1 cellular context compared by ENCODE assay signal in the genomic region with DNA sequence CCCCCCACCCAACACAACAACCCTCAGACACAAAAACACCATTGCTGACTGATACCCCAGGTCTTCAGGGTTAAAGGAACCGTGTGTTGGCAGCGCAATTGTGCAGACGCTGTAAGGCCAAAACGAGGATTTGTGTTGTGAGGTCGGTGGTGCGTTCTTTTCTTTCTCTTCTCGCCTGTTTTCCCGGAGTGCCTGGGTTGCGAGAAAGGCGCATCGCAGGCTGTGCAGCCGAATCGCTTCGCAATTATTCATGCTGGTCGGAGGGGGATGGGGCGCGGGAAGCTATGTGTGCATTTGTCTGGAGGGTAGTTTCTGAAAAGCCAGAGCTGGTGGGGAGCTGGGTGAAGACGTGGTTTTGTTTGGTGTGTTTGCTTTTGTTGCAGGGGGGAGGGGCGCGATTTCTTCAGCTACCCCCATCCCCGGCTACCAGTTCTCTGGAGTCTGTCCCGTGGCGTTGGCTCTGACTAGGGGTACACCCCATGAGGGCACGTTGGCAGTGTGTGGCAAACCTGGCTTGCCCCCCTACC.
A peak's percentile ranks its signal among the peaks of the same experiment; 100 is the strongest.
TF ChIP-seq lines count a peak whose summit lies in the region.

No MANE protein-coding gene starts in this region.

TF ChIP-seq in HEK293, 187 proteins besides CTCF, POLR2A, EP300 and RAD21 (continued from another document and continues in another):
- TF ChIP-seq, protein P1, sequence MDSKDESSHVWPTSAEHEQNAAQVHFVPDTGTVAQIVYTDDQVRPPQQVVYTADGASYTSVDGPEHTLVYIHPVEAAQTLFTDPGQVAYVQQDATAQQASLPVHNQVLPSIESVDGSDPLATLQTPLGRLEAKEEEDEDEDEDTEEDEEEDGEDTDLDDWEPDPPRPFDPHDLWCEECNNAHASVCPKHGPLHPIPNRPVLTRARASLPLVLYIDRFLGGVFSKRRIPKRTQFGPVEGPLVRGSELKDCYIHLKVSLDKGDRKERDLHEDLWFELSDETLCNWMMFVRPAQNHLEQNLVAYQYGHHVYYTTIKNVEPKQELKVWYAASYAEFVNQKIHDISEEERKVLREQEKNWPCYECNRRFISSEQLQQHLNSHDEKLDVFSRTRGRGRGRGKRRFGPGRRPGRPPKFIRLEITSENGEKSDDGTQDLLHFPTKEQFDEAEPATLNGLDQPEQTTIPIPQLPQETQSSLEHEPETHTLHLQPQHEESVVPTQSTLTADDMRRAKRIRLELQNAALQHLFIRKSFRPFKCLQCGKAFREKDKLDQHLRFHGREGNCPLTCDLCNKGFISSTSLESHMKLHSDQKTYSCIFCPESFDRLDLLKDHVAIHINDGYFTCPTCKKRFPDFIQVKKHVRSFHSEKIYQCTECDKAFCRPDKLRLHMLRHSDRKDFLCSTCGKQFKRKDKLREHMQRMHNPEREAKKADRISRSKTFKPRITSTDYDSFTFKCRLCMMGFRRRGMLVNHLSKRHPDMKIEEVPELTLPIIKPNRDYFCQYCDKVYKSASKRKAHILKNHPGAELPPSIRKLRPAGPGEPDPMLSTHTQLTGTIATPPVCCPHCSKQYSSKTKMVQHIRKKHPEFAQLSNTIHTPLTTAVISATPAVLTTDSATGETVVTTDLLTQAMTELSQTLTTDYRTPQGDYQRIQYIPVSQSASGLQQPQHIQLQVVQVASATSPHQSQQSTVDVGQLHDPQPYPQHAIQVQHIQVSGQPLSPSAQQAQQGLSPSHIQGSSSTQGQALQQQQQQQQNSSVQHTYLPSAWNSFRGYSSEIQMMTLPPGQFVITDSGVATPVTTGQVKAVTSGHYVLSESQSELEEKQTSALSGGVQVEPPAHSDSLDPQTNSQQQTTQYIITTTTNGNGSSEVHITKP (tag by site-specific recombination; IDR thresholded peaks at IDR 0.05), result peak; percentile 96
- peak; percentile 89 for TF ChIP-seq ZEB2 (tag by site-specific recombination; IDR thresholded peaks at IDR 0.05)
- TF ChIP-seq GLI4 (tag by site-specific recombination; IDR thresholded peaks at IDR 0.05), result no peak
- TF ChIP-seq, protein P2, sequence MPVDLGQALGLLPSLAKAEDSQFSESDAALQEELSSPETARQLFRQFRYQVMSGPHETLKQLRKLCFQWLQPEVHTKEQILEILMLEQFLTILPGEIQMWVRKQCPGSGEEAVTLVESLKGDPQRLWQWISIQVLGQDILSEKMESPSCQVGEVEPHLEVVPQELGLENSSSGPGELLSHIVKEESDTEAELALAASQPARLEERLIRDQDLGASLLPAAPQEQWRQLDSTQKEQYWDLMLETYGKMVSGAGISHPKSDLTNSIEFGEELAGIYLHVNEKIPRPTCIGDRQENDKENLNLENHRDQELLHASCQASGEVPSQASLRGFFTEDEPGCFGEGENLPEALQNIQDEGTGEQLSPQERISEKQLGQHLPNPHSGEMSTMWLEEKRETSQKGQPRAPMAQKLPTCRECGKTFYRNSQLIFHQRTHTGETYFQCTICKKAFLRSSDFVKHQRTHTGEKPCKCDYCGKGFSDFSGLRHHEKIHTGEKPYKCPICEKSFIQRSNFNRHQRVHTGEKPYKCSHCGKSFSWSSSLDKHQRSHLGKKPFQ (tag by site-specific recombination; IDR thresholded peaks at IDR 0.05), result peak; percentile 77
- TF ChIP-seq ZNF248 (tag by site-specific recombination; IDR thresholded peaks at IDR 0.05), result no peak
- no peak for TF ChIP-seq ZNF112 (tag by site-specific recombination; IDR thresholded peaks at IDR 0.05)
- no peak for TF ChIP-seq ZNF132 (tag by site-specific recombination; IDR thresholded peaks at IDR 0.05; ENCODE audit: borderline replicate concordance)
- TF ChIP-seq ZFHX2 (tag by site-specific recombination; conservative IDR thresholded peaks at IDR 0.05), result no peak
- TF ChIP-seq ZNF239 (tag by site-specific recombination; IDR thresholded peaks at IDR 0.05), result no peak
- TF ChIP-seq, protein P3, sequence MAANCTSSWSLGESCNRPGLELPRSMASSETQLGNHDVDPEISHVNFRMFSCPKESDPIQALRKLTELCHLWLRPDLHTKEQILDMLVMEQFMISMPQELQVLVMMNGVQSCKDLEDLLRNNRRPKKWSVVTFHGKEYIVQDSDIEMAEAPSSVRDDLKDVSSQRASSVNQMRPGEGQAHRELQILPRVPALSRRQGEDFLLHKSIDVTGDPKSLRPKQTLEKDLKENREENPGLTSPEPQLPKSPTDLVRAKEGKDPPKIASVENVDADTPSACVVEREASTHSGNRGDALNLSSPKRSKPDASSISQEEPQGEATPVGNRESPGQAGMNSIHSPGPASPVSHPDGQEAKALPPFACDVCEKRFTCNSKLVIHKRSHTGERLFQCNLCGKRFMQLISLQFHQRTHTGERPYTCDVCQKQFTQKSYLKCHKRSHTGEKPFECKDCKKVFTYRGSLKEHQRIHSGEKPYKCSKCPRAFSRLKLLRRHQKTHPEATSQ (tag by site-specific recombination; IDR thresholded peaks at IDR 0.05), result no peak
- TF ChIP-seq, protein P4, sequence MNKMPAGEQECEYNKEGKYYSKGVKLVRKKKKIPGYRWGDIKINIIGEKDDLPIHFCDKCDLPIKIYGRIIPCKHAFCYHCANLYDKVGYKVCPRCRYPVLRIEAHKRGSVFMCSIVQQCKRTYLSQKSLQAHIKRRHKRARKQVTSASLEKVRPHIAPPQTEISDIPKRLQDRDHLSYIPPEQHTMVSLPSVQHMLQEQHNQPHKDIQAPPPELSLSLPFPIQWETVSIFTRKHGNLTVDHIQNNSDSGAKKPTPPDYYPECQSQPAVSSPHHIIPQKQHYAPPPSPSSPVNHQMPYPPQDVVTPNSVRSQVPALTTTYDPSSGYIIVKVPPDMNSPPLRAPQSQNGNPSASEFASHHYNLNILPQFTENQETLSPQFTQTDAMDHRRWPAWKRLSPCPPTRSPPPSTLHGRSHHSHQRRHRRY (tag by site-specific recombination; IDR thresholded peaks at IDR 0.05), result no peak
- peak; percentile 71; the same call in 1 of the 2 replicates for TF ChIP-seq SP7 (tag by site-specific recombination; IDR thresholded peaks at IDR 0.05)
- TF ChIP-seq ZSCAN16 (tag by site-specific recombination; IDR thresholded peaks at IDR 0.05), result peak; percentile 58; the same call in 1 of the 2 replicates
- TF ChIP-seq, protein P5, sequence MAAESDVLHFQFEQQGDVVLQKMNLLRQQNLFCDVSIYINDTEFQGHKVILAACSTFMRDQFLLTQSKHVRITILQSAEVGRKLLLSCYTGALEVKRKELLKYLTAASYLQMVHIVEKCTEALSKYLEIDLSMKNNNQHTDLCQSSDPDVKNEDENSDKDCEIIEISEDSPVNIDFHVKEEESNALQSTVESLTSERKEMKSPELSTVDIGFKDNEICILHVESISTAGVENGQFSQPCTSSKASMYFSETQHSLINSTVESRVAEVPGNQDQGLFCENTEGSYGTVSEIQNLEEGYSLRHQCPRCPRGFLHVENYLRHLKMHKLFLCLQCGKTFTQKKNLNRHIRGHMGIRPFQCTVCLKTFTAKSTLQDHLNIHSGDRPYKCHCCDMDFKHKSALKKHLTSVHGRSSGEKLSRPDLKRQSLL (tag by site-specific recombination; IDR thresholded peaks at IDR 0.05), result no peak
- TF ChIP-seq, protein P6, sequence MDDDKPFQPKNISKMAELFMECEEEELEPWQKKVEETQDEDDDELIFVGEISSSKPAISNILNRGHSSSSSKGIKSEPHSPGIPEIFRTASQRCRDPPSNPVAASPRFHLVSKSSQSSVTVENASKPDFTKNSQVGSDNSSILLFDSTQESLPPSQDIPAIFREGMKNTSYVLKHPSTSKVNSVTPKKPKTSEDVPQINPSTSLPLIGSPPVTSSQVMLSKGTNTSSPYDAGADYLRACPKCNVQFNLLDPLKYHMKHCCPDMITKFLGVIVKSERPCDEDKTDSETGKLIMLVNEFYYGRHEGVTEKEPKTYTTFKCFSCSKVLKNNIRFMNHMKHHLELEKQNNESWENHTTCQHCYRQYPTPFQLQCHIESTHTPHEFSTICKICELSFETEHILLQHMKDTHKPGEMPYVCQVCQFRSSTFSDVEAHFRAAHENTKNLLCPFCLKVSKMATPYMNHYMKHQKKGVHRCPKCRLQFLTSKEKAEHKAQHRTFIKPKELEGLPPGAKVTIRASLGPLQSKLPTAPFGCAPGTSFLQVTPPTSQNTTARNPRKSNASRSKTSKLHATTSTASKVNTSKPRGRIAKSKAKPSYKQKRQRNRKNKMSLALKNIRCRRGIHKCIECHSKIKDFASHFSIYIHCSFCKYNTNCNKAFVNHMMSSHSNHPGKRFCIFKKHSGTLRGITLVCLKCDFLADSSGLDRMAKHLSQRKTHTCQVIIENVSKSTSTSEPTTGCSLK (tag by site-specific recombination; IDR thresholded peaks at IDR 0.05), result no peak
- TF ChIP-seq ZNF2 (tag by site-specific recombination; IDR thresholded peaks at IDR 0.05), result peak; percentile 96; the same call in 1 of the 2 replicates
- TF ChIP-seq ZNF121 (tag by site-specific recombination; IDR thresholded peaks at IDR 0.05), result no peak
- peak; percentile 96 for TF ChIP-seq ZBTB17 (tag by site-specific recombination; IDR thresholded peaks at IDR 0.05)
- TF ChIP-seq ZSCAN30 (tag by site-specific recombination; IDR thresholded peaks at IDR 0.05), result no peak
- no peak for TF ChIP-seq SALL2 (tag by site-specific recombination; IDR thresholded peaks at IDR 0.05; ENCODE audit: borderline replicate concordance)
- no peak for TF ChIP-seq ZNF302 (tag by site-specific recombination; IDR thresholded peaks at IDR 0.05; ENCODE audit: low read depth)
- TF ChIP-seq ZBTB48 (tag by site-specific recombination; IDR thresholded peaks at IDR 0.05), result peak; percentile 49; the same call in 1 of the 2 replicates
- TF ChIP-seq ZNF266 (tag by site-specific recombination; IDR thresholded peaks at IDR 0.05; ENCODE audit: low read depth), result no peak
- no peak for TF ChIP-seq OVOL3 (tag by site-specific recombination; IDR thresholded peaks at IDR 0.05)
- TF ChIP-seq ZNF529 (tag by site-specific recombination; IDR thresholded peaks at IDR 0.05; ENCODE audit: insufficient replicate concordance), result no peak
- TF ChIP-seq GFI1B (tag by site-specific recombination; IDR thresholded peaks at IDR 0.05), result no peak
- no peak for TF ChIP-seq HOXD13 (CRISPR knock-in tag; IDR thresholded peaks at IDR 0.05; ENCODE audit: borderline replicate concordance)
- TF ChIP-seq GLIS2 (tag by site-specific recombination; IDR thresholded peaks at IDR 0.05), result peak; percentile 90
- TF ChIP-seq ZNF366 (tag by site-specific recombination; conservative IDR thresholded peaks at IDR 0.05), result peak; percentile 98
- TF ChIP-seq KLF10 (tag by site-specific recombination; IDR thresholded peaks at IDR 0.05), result peak; percentile 17; the same call in 1 of the 2 replicates
- no peak for TF ChIP-seq ZNF23 (tag by site-specific recombination; IDR thresholded peaks at IDR 0.05; ENCODE audit: borderline replicate concordance)
- TF ChIP-seq SP3 (tag by site-specific recombination; IDR thresholded peaks at IDR 0.05), result peak; percentile 66
- no peak for TF ChIP-seq ZNF223 (tag by site-specific recombination; IDR thresholded peaks at IDR 0.05)
- TF ChIP-seq ZNF138 (tag by site-specific recombination; IDR thresholded peaks at IDR 0.05; ENCODE audit: borderline replicate concordance), result no peak
- TF ChIP-seq, protein P7, sequence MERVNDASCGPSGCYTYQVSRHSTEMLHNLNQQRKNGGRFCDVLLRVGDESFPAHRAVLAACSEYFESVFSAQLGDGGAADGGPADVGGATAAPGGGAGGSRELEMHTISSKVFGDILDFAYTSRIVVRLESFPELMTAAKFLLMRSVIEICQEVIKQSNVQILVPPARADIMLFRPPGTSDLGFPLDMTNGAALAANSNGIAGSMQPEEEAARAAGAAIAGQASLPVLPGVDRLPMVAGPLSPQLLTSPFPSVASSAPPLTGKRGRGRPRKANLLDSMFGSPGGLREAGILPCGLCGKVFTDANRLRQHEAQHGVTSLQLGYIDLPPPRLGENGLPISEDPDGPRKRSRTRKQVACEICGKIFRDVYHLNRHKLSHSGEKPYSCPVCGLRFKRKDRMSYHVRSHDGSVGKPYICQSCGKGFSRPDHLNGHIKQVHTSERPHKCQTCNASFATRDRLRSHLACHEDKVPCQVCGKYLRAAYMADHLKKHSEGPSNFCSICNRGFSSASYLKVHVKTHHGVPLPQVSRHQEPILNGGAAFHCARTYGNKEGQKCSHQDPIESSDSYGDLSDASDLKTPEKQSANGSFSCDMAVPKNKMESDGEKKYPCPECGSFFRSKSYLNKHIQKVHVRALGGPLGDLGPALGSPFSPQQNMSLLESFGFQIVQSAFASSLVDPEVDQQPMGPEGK (tag by site-specific recombination; IDR thresholded peaks at IDR 0.05), result peak; percentile 94
- TF ChIP-seq ZNF473 (tag by site-specific recombination; IDR thresholded peaks at IDR 0.05), result no peak
- TF ChIP-seq, protein P8, sequence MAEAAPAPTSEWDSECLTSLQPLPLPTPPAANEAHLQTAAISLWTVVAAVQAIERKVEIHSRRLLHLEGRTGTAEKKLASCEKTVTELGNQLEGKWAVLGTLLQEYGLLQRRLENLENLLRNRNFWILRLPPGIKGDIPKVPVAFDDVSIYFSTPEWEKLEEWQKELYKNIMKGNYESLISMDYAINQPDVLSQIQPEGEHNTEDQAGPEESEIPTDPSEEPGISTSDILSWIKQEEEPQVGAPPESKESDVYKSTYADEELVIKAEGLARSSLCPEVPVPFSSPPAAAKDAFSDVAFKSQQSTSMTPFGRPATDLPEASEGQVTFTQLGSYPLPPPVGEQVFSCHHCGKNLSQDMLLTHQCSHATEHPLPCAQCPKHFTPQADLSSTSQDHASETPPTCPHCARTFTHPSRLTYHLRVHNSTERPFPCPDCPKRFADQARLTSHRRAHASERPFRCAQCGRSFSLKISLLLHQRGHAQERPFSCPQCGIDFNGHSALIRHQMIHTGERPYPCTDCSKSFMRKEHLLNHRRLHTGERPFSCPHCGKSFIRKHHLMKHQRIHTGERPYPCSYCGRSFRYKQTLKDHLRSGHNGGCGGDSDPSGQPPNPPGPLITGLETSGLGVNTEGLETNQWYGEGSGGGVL (tag by site-specific recombination; IDR thresholded peaks at IDR 0.05), result peak; percentile 82
- TF ChIP-seq ZNF777 (tag by site-specific recombination; IDR thresholded peaks at IDR 0.05; ENCODE audit: borderline replicate concordance), result no peak
- TF ChIP-seq EGR2 (tag by site-specific recombination; IDR thresholded peaks at IDR 0.05; ENCODE audit: low read depth), result no peak
